ENCODE assay signal across 1 cellular context in the genomic region with DNA sequence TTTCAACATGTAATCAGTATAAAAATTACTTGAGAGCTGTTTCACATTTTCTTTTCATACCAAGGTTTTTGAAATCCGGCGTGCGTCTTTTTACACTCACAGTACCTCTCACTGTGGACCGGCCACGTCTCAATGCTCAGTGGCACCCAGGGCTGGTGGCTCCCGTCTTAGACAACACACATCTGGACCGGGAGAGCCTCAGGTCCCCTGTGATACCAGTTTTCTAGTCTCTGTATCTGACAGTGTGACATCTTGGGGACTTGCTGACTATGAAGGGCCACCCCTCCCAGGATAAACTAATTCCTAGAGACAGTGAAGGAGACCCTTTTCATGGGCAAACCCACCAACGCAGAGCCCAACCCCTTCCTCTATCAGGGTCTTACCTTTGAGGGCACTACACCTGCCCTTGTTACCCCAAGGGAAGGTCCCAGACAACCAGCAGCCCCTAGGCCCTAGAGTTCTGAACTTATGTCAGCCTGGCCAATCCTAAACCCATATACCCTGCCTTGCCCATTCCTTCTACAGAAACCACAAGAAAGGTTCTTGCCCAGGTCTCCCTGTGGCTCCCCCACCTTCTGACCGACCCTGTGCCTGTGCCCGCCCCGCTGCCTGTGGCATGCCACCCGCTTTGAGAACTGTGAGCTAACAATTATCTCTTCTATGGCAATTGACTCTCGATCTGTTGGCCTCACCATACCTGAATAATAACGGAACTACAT.
TF ChIP-seq lines count a peak whose summit lies in the region.

No MANE protein-coding gene starts in this region.

TF ChIP-seq in H1, 55 proteins besides CTCF, POLR2A, EP300 and RAD21:
- TF ChIP-seq TEAD4 (IDR thresholded peaks at IDR 0.05; ENCODE audit: low read depth, low read length) (no peak), CREB1 (IDR thresholded peaks at IDR 0.05) (no peak), ZNF274 (IDR thresholded peaks at IDR 0.05; ENCODE audit: borderline replicate concordance, extremely low read depth, low read length) (no peak), SIX5 (IDR thresholded peaks at IDR 0.05; ENCODE audit: low read depth, low read length) (no peak), RXRA (IDR thresholded peaks at IDR 0.05; ENCODE audit: insufficient read depth, low read depth, low read length) (no peak), TCF12 (IDR thresholded peaks at IDR 0.05; ENCODE audit: low read depth, low read length) (no peak), JUND (IDR thresholded peaks at IDR 0.05; ENCODE audit: low read length) (no peak)
